ENCODE assay signal across 8 cellular contexts in the genomic region with DNA sequence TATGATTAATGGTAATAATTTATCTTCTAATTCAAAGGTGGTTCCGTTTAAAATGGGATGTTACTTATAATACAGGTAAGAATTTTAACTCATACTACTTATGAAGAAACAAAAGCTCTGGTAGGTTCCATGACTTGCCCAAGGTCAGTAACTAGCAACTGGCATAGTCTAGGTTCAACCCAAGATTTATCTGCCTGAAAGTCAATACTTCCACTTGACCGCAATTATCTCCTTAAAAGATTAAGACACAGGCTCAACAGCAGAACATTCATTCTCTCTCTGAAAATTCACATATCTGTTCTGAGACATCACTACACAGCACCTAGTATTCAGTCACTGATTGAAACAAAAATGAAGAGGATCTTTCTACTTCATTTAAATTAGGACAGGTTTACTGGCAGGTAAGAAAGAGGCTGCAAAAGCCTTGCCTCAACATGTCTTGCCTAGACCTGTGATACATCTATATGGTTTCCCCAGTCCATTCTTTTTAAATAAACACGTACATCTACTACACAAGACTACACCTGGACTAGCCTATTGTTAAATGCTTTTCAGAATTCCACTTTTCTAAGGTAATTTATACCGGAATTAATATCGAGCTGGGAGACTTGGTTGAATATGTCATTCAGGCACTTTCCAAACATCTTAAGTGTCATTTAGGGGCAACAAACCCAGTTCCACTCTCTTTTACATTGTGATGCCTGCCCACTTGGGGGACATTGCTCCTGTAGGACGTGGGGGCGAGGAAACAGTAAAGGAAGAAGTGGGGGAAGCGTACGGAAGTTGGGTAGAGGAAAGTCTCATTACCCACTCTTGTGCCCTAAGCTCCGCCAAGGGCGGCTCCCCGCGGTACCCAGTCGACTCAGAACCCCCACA. TPM values are rescaled to one million over a fixed set of nuclear protein-coding genes. Genes with fewer than 3 reads are reported as not detected.
A peak's percentile ranks its signal among the peaks of the same experiment; 100 is the strongest.
DNase-seq lines count a peak whose midpoint lies in the region; ATAC-seq and TF ChIP-seq lines count a peak whose summit lies in the region.

No MANE protein-coding gene starts in this region.

- CTCF ChIA-PET in Panc1 (lab: Charles Lee), result interaction anchor here (0.9 to 1.2 kb wide), 2 partner anchors 96 to 143 kb away, joined by 3 to 9 read pairs; no protein-coding TSS in a partner anchor

- peak overlapping the region; percentile 73 to 97 for H3K4me3 ChIP-seq in Panc1 (ENCODE audit: low read depth in 2 of 2, low read length in 2 of 2)
- H3K4me3 ChIP-seq in colonic mucosa, result peak overlapping the region; percentile 88
- H3K4me3 ChIP-seq in muscle layer of colon (ENCODE audit: low read depth in 1 of 2, low read length in 2 of 2), result peak overlapping the region; percentile 88

- H3K9ac ChIP-seq in colonic mucosa (ENCODE audit: low read depth in 2 of 2, low read length in 2 of 2) (peak overlapping the region; percentile 73 to 85), muscle layer of colon (ENCODE audit: low read length) (peak overlapping the region; percentile 54)

- H3K27ac ChIP-seq in 22Rv1 (peak overlapping the region; percentile 79), Panc1 (ENCODE audit: low read length) (peak overlapping the region; percentile 86), colonic mucosa (no peak overlapping the region), muscle layer of colon (ENCODE audit: low read depth, low read length) (peak overlapping the region; percentile 64)

- ATAC-seq in GM21367 (IDR thresholded peaks at IDR 0.05; ENCODE audit: unreplicated experiment) (peak; percentile 7), Panc1 (no peak)

- intact Hi-C loops in Panc1 (cut with micrococcal nuclease; ENCODE audit: unreplicated experiment), result loop anchor here (5.0 kb wide), 1 partner anchor 143 kb away; no protein-coding TSS in a partner anchor
- intact Hi-C loops in colonic mucosa (cut with DNase I), result loop anchor here (5.0 kb wide), 1 partner anchor 143 kb away; no protein-coding TSS in a partner anchor

- in situ Hi-C loops in Panc1 (cut with HindIII; ENCODE audit: low pct_unique_long_range_greater_than_20kb, low sequenced_read_pairs), result no loop called here

- TSS peak; percentile 79 for BruUV-seq in Panc1 (replicated peaks; lab: Mats Ljungman, UMichigan)

- H3K36me3 ChIP-seq in Panc1 (ENCODE audit: control insufficient read depth, insufficient read depth, low read length), result no peaks in the 10 kb centered on the region
- no peaks in the 10 kb centered on the region for H3K36me3 ChIP-seq in colonic mucosa
- no peaks in the 10 kb centered on the region for H3K36me3 ChIP-seq in muscle layer of colon (ENCODE audit: insufficient read depth, low read length)

- TF ChIP-seq CTCF in 22Rv1 (IDR thresholded peaks at IDR 0.05), result no peak
- no peak for TF ChIP-seq CTCF in Panc1 (IDR thresholded peaks at IDR 0.05)
- TF ChIP-seq CTCF in colonic mucosa (IDR thresholded peaks at IDR 0.05), result no peak

- H3K27me3 ChIP-seq in Panc1 (ENCODE audit: control insufficient read depth, insufficient read depth, low read length) (no peaks in the 10 kb centered on the region), colonic mucosa (no peaks in the 10 kb centered on the region), muscle layer of colon (ENCODE audit: control insufficient read depth in 1 of 2, insufficient read depth in 2 of 2, low read length in 2 of 2) (no peaks in the 10 kb centered on the region)

- H3K4me1 ChIP-seq in Panc1 (ENCODE audit: control insufficient read depth, insufficient read depth, low read length), result peaks cover 9% of the 10 kb centered on the region
- no peaks in the 10 kb centered on the region for H3K4me1 ChIP-seq in colonic mucosa
- peaks cover 10% of the 10 kb centered on the region for H3K4me1 ChIP-seq in muscle layer of colon (ENCODE audit: insufficient read depth, low read length)

- DNase-seq in Panc1 (ENCODE audit: low read depth, low spot score), result no peak
- DNase-seq in colonic mucosa, result no peak
- DNase-seq in GM19238 (ENCODE audit: insufficient read length, low spot score), result no peak
- DNase-seq in NCI-H748 (lab: John Stamatoyannopoulos, UW; ENCODE audit: unreplicated experiment), result no peak
- no peak for DNase-seq in NCI-H1694 treated with DMSO at 0.1 percent for 48 hours (lab: John Stamatoyannopoulos, UW)

- POLR2A ChIA-PET in Panc1 (lab: Charles Lee), result interaction anchor here (0.6 kb wide), 1 partner anchor 36 kb away, joined by 5 read pairs; no protein-coding TSS in a partner anchor

- H3K9me3 ChIP-seq in Panc1 (ENCODE audit: control insufficient read depth, insufficient read depth, low read depth, low read length) (no peaks in the 10 kb centered on the region), colonic mucosa (no peaks in the 10 kb centered on the region), muscle layer of colon (ENCODE audit: low read length) (no peaks in the 10 kb centered on the region)

RNA-seq across cellular contexts. Expression of a gene that starts 1.1 kb away (rescaled TPM):
- total RNA-seq in Panc1 (2021; ENCODE audit: unreplicated experiment), result 22.8 TPM
- polyA plus RNA-seq in Panc1 (2012; ENCODE audit: insufficient read length), result 9.5 TPM
- 10 to 100 TPM; 17.0 to 18.5 TPM for total RNA-seq in colonic mucosa

RNA-seq across cellular contexts. Expression of a gene that starts 26.3 kb away (rescaled TPM):
- total RNA-seq in Panc1 (2021; ENCODE audit: unreplicated experiment) (97.8 TPM), colonic mucosa (10 to 100 TPM; 11.8 to 40.4 TPM)
- 42.4 TPM for polyA plus RNA-seq in Panc1 (2012; ENCODE audit: insufficient read length)

RNA-seq across cellular contexts. Expression of a gene that starts 32.7 kb away (rescaled TPM):
- 42.8 TPM for total RNA-seq in Panc1 (2021; ENCODE audit: unreplicated experiment)
- 32.3 TPM for polyA plus RNA-seq in Panc1 (2012; ENCODE audit: insufficient read length)
- 10 to 100 TPM; 28.0 to 32.4 TPM for total RNA-seq in colonic mucosa
